Comparison of ENCODE assay signal across 26 cellular contexts in the genomic region with DNA sequence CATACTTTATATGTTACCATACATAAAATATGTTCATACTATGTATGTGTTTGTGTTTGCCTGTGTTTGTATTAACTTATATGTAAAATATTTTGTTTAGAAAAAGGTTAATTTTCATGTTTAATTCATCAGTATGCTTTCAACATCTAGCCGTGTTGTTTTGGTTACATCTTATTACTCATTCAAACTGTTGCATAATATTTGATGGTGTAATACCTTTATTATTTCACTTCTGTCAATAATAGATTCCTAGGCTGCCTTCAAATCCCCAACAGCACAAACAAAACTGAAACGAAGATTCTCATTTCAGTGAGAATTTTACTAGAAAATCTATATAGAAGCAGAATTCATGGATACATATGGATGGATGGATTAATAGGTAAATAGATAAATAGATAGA.
DNase-seq lines count a peak whose midpoint lies in the region; ATAC-seq and TF ChIP-seq lines count a peak whose summit lies in the region.
"Had no signal": no experiment of that assay in that cellular context is flagged by ENCODE, and none has a peak within 500 bp of the region (broad histone marks: within the 10 kb centered on the region; RNA-seq: fewer than 3 reads in every experiment).

No MANE protein-coding gene starts in this region.

- no peaks in the 10 kb centered on the region for H3K27me3 ChIP-seq in mammary epithelial cell (ENCODE audit: insufficient read depth, low read length)
- H3K27me3 ChIP-seq in upper lobe of right lung: no peaks in the 10 kb centered on the region

- no peaks in the 10 kb centered on the region for H3K4me1 ChIP-seq in mammary epithelial cell (ENCODE audit: insufficient read depth, low read length)
- H3K4me1 ChIP-seq in upper lobe of right lung: no peaks in the 10 kb centered on the region

- no peak overlapping the region for H3K4me3 Mint-ChIP-seq in HFFc6
- H3K4me3 Mint-ChIP-seq: activated CD8-positive, alpha-beta T cell treated with anti-CD3 and anti-CD28 coated beads for 36 hours; activated naive CD8-positive, alpha-beta T cell; central memory CD8-positive, alpha-beta T cell; naive thymus-derived CD8-positive, alpha-beta T cell had no signal

- TF ChIP-seq CTCF in HFFc6 (IDR thresholded peaks at IDR 0.05) (no peak), mammary epithelial cell (conservative IDR thresholded peaks at IDR 0.05 in 1 of 2, IDR thresholded peaks at IDR 0.05 in 1 of 2; ENCODE audit: extremely low read depth in 1 of 2, insufficient read depth in 1 of 2, low read depth in 1 of 2, low read length in 2 of 2) (no peak), fibroblast of villous mesenchyme (IDR thresholded peaks at IDR 0.05; ENCODE audit: insufficient read depth, low read depth, low read length) (no peak), upper lobe of right lung (IDR thresholded peaks at IDR 0.05) (no peak)

- H3K9ac ChIP-seq in mammary epithelial cell (ENCODE audit: insufficient read depth, low read length): no peak overlapping the region

- H2AFZ ChIP-seq in mammary epithelial cell (ENCODE audit: low read depth, low read length): no peak overlapping the region

- peaks cover 20% of the 10 kb centered on the region for H3K36me3 Mint-ChIP-seq in HFFc6 (ENCODE audit: low read depth)
- H3K36me3 Mint-ChIP-seq: activated naive CD8-positive, alpha-beta T cell; naive thymus-derived CD8-positive, alpha-beta T cell had no signal

- H3K27ac Mint-ChIP-seq in HFFc6: peak overlapping the region; percentile 27
- H3K27ac Mint-ChIP-seq: activated CD8-positive, alpha-beta T cell treated with anti-CD3 and anti-CD28 coated beads for 36 hours; activated naive CD8-positive, alpha-beta T cell; activated T-helper 2 cell treated with anti-CD3 and anti-CD28 coated beads, Interferon-gamma antibody, Interleukin-2, Interleukin-4, amounts not matched to agents 10 μg/mL and 5 μg/mL and 100 μg/mL, durations not matched to agents 14 hours and 24 hours and 36 hours; naive thymus-derived CD8-positive, alpha-beta T cell had no signal

- no TSS peak for BruUV-seq in mammary epithelial cell (replicated peaks; lab: Mats Ljungman, UMichigan)

- 0% methylated on average over 2 of the region's 2 CpGs for WGBS in mammary epithelial cell (ENCODE audit: low coverage, missing lambda C conversion rate)

- intact Hi-C loops in mammary epithelial cell (cut with micrococcal nuclease): no loop called here
- intact Hi-C loops in upper lobe of right lung (cut with DNase I): no loop called here

- no peaks in the 10 kb centered on the region for H3K79me2 ChIP-seq in mammary epithelial cell (ENCODE audit: insufficient read depth, low read length)

- H3K36me3 ChIP-seq in mammary epithelial cell (ENCODE audit: insufficient read depth, low read length) (no peaks in the 10 kb centered on the region), upper lobe of right lung (no peaks in the 10 kb centered on the region)

- H3K4me3 ChIP-seq in mammary epithelial cell (replicated peaks in 1 of 3; ENCODE audit: insufficient read depth in 1 of 3, low read depth in 2 of 3, low read length in 3 of 3): no peak overlapping the region
- H3K4me3 ChIP-seq in fibroblast of villous mesenchyme (ENCODE audit: low read depth, low read length): no peak overlapping the region
- no peak overlapping the region for H3K4me3 ChIP-seq in upper lobe of right lung
- H3K4me3 ChIP-seq: SK-N-MC had no signal

- in situ Hi-C loops in mammary epithelial cell (cut with MboI; ENCODE audit: low sequenced_read_pairs in 2 of 2): no loop called here

- no peaks in the 10 kb centered on the region for H3K27me3 Mint-ChIP-seq in HFFc6 (ENCODE audit: insufficient read depth)
- H3K27me3 Mint-ChIP-seq: activated CD8-positive, alpha-beta T cell treated with anti-CD3 and anti-CD28 coated beads for 36 hours; activated naive CD8-positive, alpha-beta T cell; central memory CD8-positive, alpha-beta T cell; naive thymus-derived CD8-positive, alpha-beta T cell had no signal

- CTCF ChIA-PET in mammary epithelial cell (lab: Charles Lee; ENCODE audit: low non-redundant PET): no interaction called here

- peak; percentile 18 for DNase-seq in AG08396 (ENCODE audit: low spot score)
- no peak for DNase-seq in HFFc6
- DNase-seq in mammary epithelial cell: peak; percentile 45
- DNase-seq in fibroblast of villous mesenchyme (ENCODE audit: low read depth): peak; percentile 64
- DNase-seq in NCI-H1694 (lab: John Stamatoyannopoulos, UW): no peak
- no peak for DNase-seq in upper lobe of right lung
- DNase-seq: activated CD4-positive, alpha-beta T cell treated with anti-CD3 and anti-CD28 coated beads for 1 hour; activated CD8-positive, alpha-beta T cell treated with anti-CD3 and anti-CD28 coated beads for 36 hours; C1 segment of cervical spinal cord; COR-L47; head of caudate nucleus; kidney; naive thymus-derived CD8-positive, alpha-beta T cell; NCI-H1105 treated with DMSO at 0.1 percent for 48 hours; NCI-H2029; NCI-H69; nucleus accumbens; stimulated activated CD4-positive, alpha-beta T cell treated with anti-CD3 and anti-CD28 coated beads, Interleukin-15, amount 100 ng/mL, for 24 hours; stimulated activated naive CD8-positive, alpha-beta T cell treated with anti-CD3 and anti-CD28 coated beads, Interleukin-15, Interleukin-2, amounts not matched to agents 100 U/mL and 50 U/mL, for 24 hours; T-helper 2 cell had no signal

- H3K4me1 Mint-ChIP-seq in HFFc6 (ENCODE audit: low read depth): peaks cover 29% of the 10 kb centered on the region
- H3K4me1 Mint-ChIP-seq: central memory CD8-positive, alpha-beta T cell; naive thymus-derived CD8-positive, alpha-beta T cell had no signal

- dilution Hi-C loops in mammary epithelial cell (cut with HindIII; ENCODE audit: low sequenced_read_pairs): no loop called here

- H4K20me1 ChIP-seq in mammary epithelial cell (ENCODE audit: insufficient read depth, low read length): no peaks in the 10 kb centered on the region

- H3K9me3 ChIP-seq in mammary epithelial cell (replicated peaks; ENCODE audit: insufficient read depth, low read length) (no peaks in the 10 kb centered on the region), upper lobe of right lung (no peaks in the 10 kb centered on the region)

- H3K4me2 ChIP-seq in mammary epithelial cell (ENCODE audit: insufficient read depth, low read depth, low read length): no peak overlapping the region

- no peak for ATAC-seq in GM21423 (IDR thresholded peaks at IDR 0.05; ENCODE audit: unreplicated experiment)
- ATAC-seq in GM19397 (IDR thresholded peaks at IDR 0.05; ENCODE audit: unreplicated experiment): no peak
- no peak for ATAC-seq in upper lobe of right lung
- ATAC-seq: activated CD8-positive, alpha-beta T cell treated with anti-CD3 and anti-CD28 coated beads for 36 hours; naive thymus-derived CD8-positive, alpha-beta T cell; stimulated activated naive CD8-positive, alpha-beta T cell treated with anti-CD3 and anti-CD28 coated beads, Interleukin-15, Interleukin-2, amounts not matched to agents 100 U/mL and 50 U/mL, for 24 hours had no signal

- peaks cover 10% of the 10 kb centered on the region for H3K9me3 Mint-ChIP-seq in HFFc6

- H3K27ac ChIP-seq in mammary epithelial cell (ENCODE audit: insufficient read depth, low read depth, low read length): no peak overlapping the region
- H3K27ac ChIP-seq in upper lobe of right lung: no peak overlapping the region
- H3K27ac ChIP-seq: SK-N-MC had no signal

Comparison
In these comparisons a context has a peak if more than half of its experiments do, and no peak if none do; other contexts are left out.
1. DNase-seq: peak in AG08396 (single experiment), mammary epithelial cell (single experiment) and fibroblast of villous mesenchyme (single experiment); none in HFFc6 (single experiment), NCI-H1694 (single experiment) and upper lobe of right lung (single experiment).